ENCODE assay signal across 21 cellular contexts in the genomic region with DNA sequence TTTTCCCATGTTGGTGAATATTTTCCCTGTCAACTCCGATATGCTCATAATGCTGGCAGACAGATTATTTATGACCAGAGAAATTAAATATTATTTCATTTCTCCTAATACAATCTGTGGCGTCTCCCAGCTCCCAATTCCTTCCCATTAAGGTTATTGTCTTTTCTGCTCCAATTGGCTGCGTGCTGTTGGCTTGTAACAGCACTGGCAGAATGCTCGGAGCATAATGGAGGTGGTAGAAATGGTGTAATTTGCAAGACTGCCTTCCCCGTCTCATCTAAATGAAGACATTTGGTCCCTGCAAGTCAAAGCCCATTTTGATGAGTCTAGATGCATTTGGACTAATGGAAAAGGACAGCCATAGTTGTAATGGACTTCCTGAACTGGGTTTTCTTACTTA.
DNase-seq lines count a peak whose midpoint lies in the region; ATAC-seq, FAIRE-seq and TF ChIP-seq lines count a peak whose summit lies in the region.
"Had no signal": no experiment of that assay in that cellular context is flagged by ENCODE, and none has a peak within 500 bp of the region (broad histone marks: within the 10 kb centered on the region; RNA-seq: fewer than 3 reads in every experiment).

No MANE protein-coding gene starts in this region.

- H3K9me3 Mint-ChIP-seq in stimulated activated effector memory CD8-positive, alpha-beta T cell treated with anti-CD3 and anti-CD28 coated beads, Interleukin-12 subunit alpha, Interleukin-12 subunit beta, amount 100 ng/mL, for 72 hours, result peaks cover 9% of the 10 kb centered on the region
- H3K9me3 Mint-ChIP-seq: CD8-positive, alpha-beta T cell had no signal

- H2BK15ac ChIP-seq in H1 (ENCODE audit: low read length), result no peak overlapping the region

- H4K5ac ChIP-seq in H1 (ENCODE audit: insufficient read length, low read depth, low read length), result no peak overlapping the region

- no peak overlapping the region for H2AK5ac ChIP-seq in H1 (ENCODE audit: low read depth, low read length)

- DNase-seq in G401 (ENCODE audit: low spot score), result peak; percentile 66
- peak; percentile 56 for DNase-seq in cerebellar cortex (ENCODE audit: low spot score)
- DNase-seq in H1 (ENCODE audit: low read depth in 1 of 2, low spot score in 2 of 2), result no peak
- no peak for DNase-seq in stimulated activated effector memory CD8-positive, alpha-beta T cell treated with anti-CD3 and anti-CD28 coated beads, Interleukin-12 subunit alpha, Interleukin-12 subunit beta, amount 100 ng/mL, for 72 hours (ENCODE audit: low spot score in 2 of 2)
- no peak for DNase-seq in NK-92 treated with Interleukin-12 subunit alpha and Interleukin-12 subunit beta, amount 100 ng/mL, for 24 hours (lab: John Stamatoyannopoulos, UW)
- DNase-seq: AML-193; Caco-2; Calu3; CD4-positive, alpha-beta T cell; CD8-positive, alpha-beta T cell; DMS79 treated with DMSO at 0.1 percent for 48 hours; GDM1 had no signal

- no peak overlapping the region for H2BK120ac ChIP-seq in H1 (replicated peaks; ENCODE audit: low read depth, low read length)

- H3K79me1 ChIP-seq in H1 (ENCODE audit: low read depth, low read length), result no peaks in the 10 kb centered on the region

- H3K9me3 ChIP-seq in H1 (ENCODE audit: insufficient read depth in 2 of 2, low read depth in 1 of 2, low read length in 1 of 2), result no peaks in the 10 kb centered on the region
- H3K9me3 ChIP-seq: A549; BLaER1 treated with 17β-estradiol and CSF1 and Interleukin-3, amounts not matched to agents 10 nM and 100 nM; Caco-2 had no signal

- no peaks in the 10 kb centered on the region for H3K23me2 ChIP-seq in H1 (ENCODE audit: low read depth, low read length)

- WGBS in H1 (ENCODE audit: extremely low coverage in 1 of 2, insufficient coverage in 1 of 2, insufficient read length in 1 of 2, insufficient replicate concordance in 2 of 2, low coverage in 1 of 2, low lambda C conversion rate in 2 of 2, missing lambda C conversion rate in 1 of 2), 2 experiments, result 91% methylated on average over 5 of the region's 5 CpGs; no CpG with 5 or more reads in 1 of the 2 experiments

- no peak for ATAC-seq in stimulated activated effector memory CD8-positive, alpha-beta T cell treated with anti-CD3 and anti-CD28 coated beads, Interleukin-12 subunit alpha, Interleukin-12 subunit beta, amount 100 ng/mL, for 72 hours
- ATAC-seq: A549; CD8-positive, alpha-beta T cell; GM12878 had no signal

- no peak overlapping the region for H3K56ac ChIP-seq in H1 (replicated peaks; ENCODE audit: insufficient read length, low read depth, low read length)

- no peaks in the 10 kb centered on the region; a peak in 1 of 8 replicates for H3K36me3 ChIP-seq in H1 (ENCODE audit: control insufficient read depth in 2 of 4, insufficient read depth in 4 of 4, low read length in 3 of 4)
- H3K36me3 ChIP-seq: BLaER1 treated with 17β-estradiol and CSF1 and Interleukin-3, amounts not matched to agents 10 nM and 100 nM had no signal

- no peaks in the 10 kb centered on the region for H4K20me1 ChIP-seq in H1 (replicated peaks in 1 of 2; ENCODE audit: control insufficient read depth in 1 of 2, insufficient read depth in 2 of 2, low read length in 2 of 2)
- H4K20me1 ChIP-seq: BLaER1 treated with 17β-estradiol and CSF1 and Interleukin-3, amounts not matched to agents 10 nM and 100 nM had no signal

- no peak overlapping the region for H4K91ac ChIP-seq in H1 (replicated peaks; ENCODE audit: insufficient read length, low read length)

- no peak for FAIRE-seq in H1 (lab: Jason Lieb, UNC)
- FAIRE-seq: A549, D721Med, GM12878, GM12892, GM18507 had no signal

- peak overlapping the region; percentile 29; the same call in 1 of the 2 replicates for H2AFZ ChIP-seq in H1 (ENCODE audit: low read length)

- no peak overlapping the region for H3K9ac ChIP-seq in H1 (replicated peaks in 1 of 4; ENCODE audit: extremely low read depth in 1 of 4, low read depth in 3 of 4, low read length in 3 of 4)
- H3K9ac ChIP-seq: BLaER1 treated with 17β-estradiol and CSF1 and Interleukin-3, amounts not matched to agents 10 nM and 100 nM had no signal

- H3K27ac ChIP-seq in H1 (ENCODE audit: low read depth, low read length), result no peak overlapping the region
- H3K27ac ChIP-seq: 22Rv1; A549; BLaER1 treated with 17β-estradiol and CSF1 and Interleukin-3, amounts not matched to agents 10 nM and 100 nM; C4-2B had no signal

- no peak overlapping the region for H2BK5ac ChIP-seq in H1 (ENCODE audit: low read depth, low read length)

- H3K36me3 Mint-ChIP-seq in stimulated activated effector memory CD8-positive, alpha-beta T cell treated with anti-CD3 and anti-CD28 coated beads, Interleukin-12 subunit alpha, Interleukin-12 subunit beta, amount 100 ng/mL, for 72 hours, result no peaks in the 10 kb centered on the region
- H3K36me3 Mint-ChIP-seq: CD8-positive, alpha-beta T cell had no signal

- no peak for TF ChIP-seq POLR2A in H1 (IDR thresholded peaks at IDR 0.05; ENCODE audit: control extremely low read depth in 1 of 2, low read depth in 2 of 2, low read length in 2 of 2)

- POLR2A ChIA-PET in H1 (lab: Charles Lee; ENCODE audit: partially characterized antibody), result no interaction called here

- H3K4me3 Mint-ChIP-seq in stimulated activated effector memory CD8-positive, alpha-beta T cell treated with anti-CD3 and anti-CD28 coated beads, Interleukin-12 subunit alpha, Interleukin-12 subunit beta, amount 100 ng/mL, for 72 hours, result no peak overlapping the region
- H3K4me3 Mint-ChIP-seq: B cell; CD4-positive, alpha-beta T cell; CD8-positive, alpha-beta T cell had no signal

- in situ Hi-C loops in G401 (cut with HindIII; ENCODE audit: low sequenced_read_pairs), result no loop called here

- no peak overlapping the region for H3K4ac ChIP-seq in H1 (replicated peaks; ENCODE audit: insufficient read length, low read depth, low read length)

- TF ChIP-seq CTCF in H1 (IDR thresholded peaks at IDR 0.05; ENCODE audit: control extremely low read depth in 1 of 3, insufficient read depth in 1 of 3, low read depth in 1 of 3, low read length in 3 of 3), result no peak

- CTCF ChIA-PET in H1 (lab: Charles Lee; ENCODE audit: partially characterized antibody), result interaction anchor here (0.7 kb wide), 1 partner anchor 193 kb away, joined by 4 read pairs; no protein-coding TSS in a partner anchor

- H2BK12ac ChIP-seq in H1 (ENCODE audit: low read depth, low read length), result no peak overlapping the region

- H3K4me1 Mint-ChIP-seq in stimulated activated effector memory CD8-positive, alpha-beta T cell treated with anti-CD3 and anti-CD28 coated beads, Interleukin-12 subunit alpha, Interleukin-12 subunit beta, amount 100 ng/mL, for 72 hours, result no peaks in the 10 kb centered on the region
- H3K4me1 Mint-ChIP-seq: B cell had no signal

- no peak overlapping the region for H2BK20ac ChIP-seq in H1 (ENCODE audit: low read length)

- no peak overlapping the region for H3K4me3 ChIP-seq in H1 (ENCODE audit: extremely low read depth in 1 of 4, insufficient read depth in 2 of 4, low read depth in 3 of 4, low read length in 4 of 4)
- H3K4me3 ChIP-seq: A549; BLaER1 treated with 17β-estradiol and CSF1 and Interleukin-3, amounts not matched to agents 10 nM and 100 nM; GM12878 had no signal

- no peak for TF ChIP-seq EP300 in H1 (IDR thresholded peaks at IDR 0.05; ENCODE audit: borderline replicate concordance in 1 of 2, low read depth in 2 of 2, low read length in 2 of 2)

- no peak overlapping the region for H3K4me2 ChIP-seq in H1 (ENCODE audit: insufficient read depth in 1 of 2, low read depth in 2 of 2, low read length in 2 of 2)
- H3K4me2 ChIP-seq: A549; BLaER1 treated with 17β-estradiol and CSF1 and Interleukin-3, amounts not matched to agents 10 nM and 100 nM had no signal

- no peak overlapping the region for H3K18ac ChIP-seq in H1 (ENCODE audit: extremely low read depth, low read length)

- H3K4me1 ChIP-seq in H1 (replicated peaks in 1 of 4; ENCODE audit: control insufficient read depth in 3 of 4, insufficient read depth in 4 of 4, low read length in 3 of 4), result no peaks in the 10 kb centered on the region
- H3K4me1 ChIP-seq: A549; BLaER1 treated with 17β-estradiol and CSF1 and Interleukin-3, amounts not matched to agents 10 nM and 100 nM; Caco-2 had no signal

- no peak overlapping the region for H4K8ac ChIP-seq in H1 (ENCODE audit: extremely low read depth, insufficient read depth, low read length)

- H3K27me3 ChIP-seq in H1 (replicated peaks in 1 of 4; ENCODE audit: control insufficient read depth in 3 of 4, extremely low read depth in 1 of 4, insufficient read depth in 3 of 4, low read length in 3 of 4), result no peaks in the 10 kb centered on the region
- H3K27me3 ChIP-seq: BLaER1 treated with 17β-estradiol and CSF1 and Interleukin-3, amounts not matched to agents 10 nM and 100 nM had no signal

- no peak for TF ChIP-seq RAD21 in H1 (IDR thresholded peaks at IDR 0.05 in 1 of 2, conservative IDR thresholded peaks at IDR 0.05 in 1 of 2; ENCODE audit: low read depth in 2 of 2, low read length in 2 of 2)

- no peak overlapping the region for H3K23ac ChIP-seq in H1 (ENCODE audit: insufficient read length)

- H3K14ac ChIP-seq in H1 (ENCODE audit: insufficient read length), result no peak overlapping the region

- H3K79me2 ChIP-seq in H1 (ENCODE audit: control insufficient read depth in 1 of 2, insufficient read depth in 2 of 2, low read length in 2 of 2), result no peaks in the 10 kb centered on the region

- no peak overlapping the region for H3K27ac Mint-ChIP-seq in stimulated activated effector memory CD8-positive, alpha-beta T cell treated with anti-CD3 and anti-CD28 coated beads, Interleukin-12 subunit alpha, Interleukin-12 subunit beta, amount 100 ng/mL, for 72 hours
- H3K27ac Mint-ChIP-seq: B cell; CD4-positive, alpha-beta T cell; CD8-positive, alpha-beta T cell had no signal

TF ChIP-seq in H1, 55 proteins besides CTCF, POLR2A, EP300 and RAD21 (continues in another document):
- no peak for TF ChIP-seq EGR1 (IDR thresholded peaks at IDR 0.05; ENCODE audit: borderline replicate concordance, low read depth, low read length)
- no peak for TF ChIP-seq POU5F1 (IDR thresholded peaks at IDR 0.05; ENCODE audit: low read depth, low read length)
- no peak for TF ChIP-seq PHF8 (conservative IDR thresholded peaks at IDR 0.05; ENCODE audit: low read depth, low read length)
- no peak for TF ChIP-seq E2F6 (IDR thresholded peaks at IDR 0.05)
- no peak for TF ChIP-seq SP4 (IDR thresholded peaks at IDR 0.05; ENCODE audit: low read length)
- no peak for TF ChIP-seq CHD2 (IDR thresholded peaks at IDR 0.05; ENCODE audit: low read length)
- no peak for TF ChIP-seq HDAC2 (IDR thresholded peaks at IDR 0.05; ENCODE audit: borderline replicate concordance in 1 of 2, low read depth in 2 of 2, low read length in 2 of 2)
- no peak for TF ChIP-seq NRF1 (IDR thresholded peaks at IDR 0.05; ENCODE audit: low read depth, low read length)
- TF ChIP-seq SIN3A (conservative IDR thresholded peaks at IDR 0.05 in 1 of 2, IDR thresholded peaks at IDR 0.05 in 1 of 2; ENCODE audit: low read depth in 1 of 2, low read length in 2 of 2), result no peak

Comparison
In these comparisons a context has a peak if more than half of its experiments do, and no peak if none do; other contexts are left out.
1. DNase-seq: peak in G401 (single experiment) and cerebellar cortex (single experiment); none in H1 (0 of 2), stimulated activated effector memory CD8-positive, alpha-beta T cell treated with anti-CD3 and anti-CD28 coated beads, Interleukin-12 subunit alpha, Interleukin-12 subunit beta, amount 100 ng/mL, for 72 hours (0 of 2) and NK-92 treated with Interleukin-12 subunit alpha and Interleukin-12 subunit beta, amount 100 ng/mL, for 24 hours (single experiment).